Comparison of ENCODE assay signal across 1 cellular context in genomic region chr6:115882174-115882573, GRCh38.
TF ChIP-seq lines count a peak whose summit lies in the region.

No MANE protein-coding gene starts in this region.

TF ChIP-seq in HEK293, 187 proteins besides CTCF, POLR2A, EP300 and RAD21:
- TF ChIP-seq, protein P1, sequence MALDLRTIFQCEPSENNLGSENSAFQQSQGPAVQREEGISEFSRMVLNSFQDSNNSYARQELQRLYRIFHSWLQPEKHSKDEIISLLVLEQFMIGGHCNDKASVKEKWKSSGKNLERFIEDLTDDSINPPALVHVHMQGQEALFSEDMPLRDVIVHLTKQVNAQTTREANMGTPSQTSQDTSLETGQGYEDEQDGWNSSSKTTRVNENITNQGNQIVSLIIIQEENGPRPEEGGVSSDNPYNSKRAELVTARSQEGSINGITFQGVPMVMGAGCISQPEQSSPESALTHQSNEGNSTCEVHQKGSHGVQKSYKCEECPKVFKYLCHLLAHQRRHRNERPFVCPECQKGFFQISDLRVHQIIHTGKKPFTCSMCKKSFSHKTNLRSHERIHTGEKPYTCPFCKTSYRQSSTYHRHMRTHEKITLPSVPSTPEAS (tag by site-specific recombination; IDR thresholded peaks at IDR 0.05) = peak; percentile 83
- no peak for TF ChIP-seq GFI1B (tag by site-specific recombination; IDR thresholded peaks at IDR 0.05)
